Comparison of ENCODE assay signal across 8 cellular contexts in genomic region chr13:24995225-24995804, GRCh38.
DNase-seq lines count a peak whose midpoint lies in the region; ATAC-seq, FAIRE-seq and TF ChIP-seq lines count a peak whose summit lies in the region.

No MANE protein-coding gene starts in this region.

- H3K4me3 ChIP-seq in H7 (ENCODE audit: insufficient read depth, low read depth, low read length) (no peak overlapping the region), GM12878 (no peak overlapping the region)

- TF ChIP-seq RAD21 in GM12878 (IDR thresholded peaks at IDR 0.05; ENCODE audit: insufficient read depth, low read depth, low read length): peak; percentile 71

- H4K20me1 ChIP-seq in GM12878 (ENCODE audit: control insufficient read depth, insufficient read depth): no peaks in the 10 kb centered on the region

- no peak for TF ChIP-seq EP300 in GM12878 (IDR thresholded peaks at IDR 0.05; ENCODE audit: borderline replicate concordance in 1 of 2, control insufficient read depth in 1 of 2, low read depth in 2 of 2, low read length in 2 of 2)

- no peak overlapping the region for H2AFZ ChIP-seq in GM12878 (ENCODE audit: control insufficient read depth, low read depth, low read length)

- POLR2A ChIA-PET in GM12878 (lab: Charles Lee): no interaction called here

- CTCF ChIA-PET in GM12878 (lab: Yijun Ruan, JAX): interaction anchor here (0.7 to 3.2 kb wide), 44 partner anchors 8 to 453 kb away, joined by 3 to 29 read pairs (median 4); no protein-coding TSS in a partner anchor

- RAD21 ChIA-PET in GM12878 (lab: Charles Lee; ENCODE audit: unreplicated experiment): interaction anchor here (1.1 to 2.4 kb wide), 2 partner anchors 148 to 301 kb away, joined by 3 to 10 read pairs; no protein-coding TSS in a partner anchor

- peak; percentile 74 to 85 (median 76) for TF ChIP-seq CTCF in GM12878 (IDR thresholded peaks at IDR 0.05 in 2 of 3, conservative IDR thresholded peaks at IDR 0.05 in 1 of 3; ENCODE audit: control insufficient read depth in 2 of 3, extremely low read depth in 1 of 3, insufficient read depth in 1 of 3, low read depth in 3 of 3, low read length in 3 of 3)

- 9% methylated on average over 6 of the region's 6 CpGs for WGBS in GM12878 (ENCODE audit: insufficient coverage, insufficient replicate concordance, low lambda C conversion rate, missing lambda C conversion rate)

- ATAC-seq in GM12878 (peak; percentile 98), HG03135 (IDR thresholded peaks at IDR 0.05; ENCODE audit: unreplicated experiment) (no peak)

- H3K4me2 ChIP-seq in GM12878 (ENCODE audit: control insufficient read depth, insufficient read depth): no peak overlapping the region

- H3K27me3 ChIP-seq in H7 (ENCODE audit: control insufficient read depth, insufficient read depth, low read length) (no peaks in the 10 kb centered on the region), GM12878 (replicated peaks in 1 of 2; ENCODE audit: control insufficient read depth in 2 of 2, insufficient read depth in 2 of 2, low read length in 1 of 2) (no peaks in the 10 kb centered on the region)

- BruUV-seq in GM12878 (replicated peaks; lab: Mats Ljungman, UMichigan): no TSS peak

- H3K36me3 ChIP-seq in H7 (replicated peaks; ENCODE audit: control insufficient read depth, insufficient read depth, low read length) (no peaks in the 10 kb centered on the region), GM12878 (ENCODE audit: control insufficient read depth in 2 of 2, insufficient read depth in 2 of 2, low read length in 1 of 2) (no peaks in the 10 kb centered on the region)

- peak; percentile 80 for DNase-seq in DMS114 treated with DMSO at 0.1 percent for 48 hours (lab: John Stamatoyannopoulos, UW; ENCODE audit: unreplicated experiment)
- peak; percentile 82 for DNase-seq in H7
- DNase-seq in NCI-H2029 treated with DMSO at 0.1 percent for 48 hours (lab: John Stamatoyannopoulos, UW): peak; percentile 72
- peak; percentile 39 for DNase-seq in T follicular helper cell (ENCODE audit: low read depth)
- DNase-seq in GM12878 (ENCODE audit: low read depth, low spot score): no peak
- peak; percentile 68 for DNase-seq in iPS-NIHi11 (ENCODE audit: low spot score)
- DNase-seq in stimulated activated CD4-positive, alpha-beta T cell treated with anti-CD3 and anti-CD28 coated beads, Interleukin-1b, Interleukin-23, amount 100 ng/mL, for 48 hours: peak; percentile 61

- no peaks in the 10 kb centered on the region for H3K79me2 ChIP-seq in GM12878 (ENCODE audit: control insufficient read depth, insufficient read depth, low read length)

- no peak overlapping the region for H3K9ac ChIP-seq in GM12878 (ENCODE audit: control insufficient read depth, insufficient read depth, low read length)

- no peaks in the 10 kb centered on the region for H3K4me1 ChIP-seq in GM12878 (ENCODE audit: control insufficient read depth, insufficient read depth, low read length)

- no peak overlapping the region for H3K27ac ChIP-seq in GM12878 (ENCODE audit: control insufficient read depth, insufficient read depth)

- no peak for TF ChIP-seq POLR2A in GM12878 (IDR thresholded peaks at IDR 0.05; ENCODE audit: low read depth, low read length)

- no peaks in the 10 kb centered on the region for H3K9me3 ChIP-seq in GM12878 (replicated peaks; ENCODE audit: control insufficient read depth, insufficient read depth, low read length)

- in situ Hi-C loops in GM12878 (cut with MboI): no loop called here

- FAIRE-seq in GM12878 (lab: Jason Lieb, UNC): peak; percentile 90

- SMC1A ChIA-PET in GM12878 (lab: Charles Lee; ENCODE audit: uncharacterized antibody, unreplicated experiment): interaction anchor here (0.7 to 1.6 kb wide), 5 partner anchors 10 to 311 kb away, joined by 3 to 6 read pairs (median 4); no protein-coding TSS in a partner anchor

- intact Hi-C loops in GM12878 (cut with micrococcal nuclease; ENCODE audit: unreplicated experiment): loop anchor here (5.0 to 10.0 kb wide), 3 partner anchors 251 to 382 kb away; no protein-coding TSS in a partner anchor

TF ChIP-seq in GM12878, 131 proteins besides CTCF, POLR2A, EP300 and RAD21:
- TF ChIP-seq ASH2L (IDR thresholded peaks at IDR 0.05; ENCODE audit: borderline replicate concordance, low read depth) (no peak), SUPT20H (IDR thresholded peaks at IDR 0.05; ENCODE audit: borderline replicate concordance, control insufficient read depth, low read depth, low read length) (no peak), PBX3 (IDR thresholded peaks at IDR 0.05; ENCODE audit: insufficient replicate concordance, low read depth, low read length) (no peak), BRCA1 (IDR thresholded peaks at IDR 0.05; ENCODE audit: low read depth, low read length) (no peak), IKZF1 (conservative IDR thresholded peaks at IDR 0.05) (no peak), SMARCA5 (IDR thresholded peaks at IDR 0.05) (no peak), SPI1 (IDR thresholded peaks at IDR 0.05; ENCODE audit: borderline replicate concordance, insufficient read depth, low read depth, low read length) (no peak), PKNOX1 (IDR thresholded peaks at IDR 0.05) (no peak), MYC (IDR thresholded peaks at IDR 0.05; ENCODE audit: insufficient read depth, insufficient read length, insufficient replicate concordance, low read length, severe bottlenecking) (no peak), EED (IDR thresholded peaks at IDR 0.05; ENCODE audit: low read depth) (no peak), FOS (IDR thresholded peaks at IDR 0.05; ENCODE audit: borderline replicate concordance, extremely low read depth, insufficient read length) (no peak), RELB (IDR thresholded peaks at IDR 0.05; ENCODE audit: low read depth) (no peak), DPF2 (IDR thresholded peaks at IDR 0.05) (no peak), CHD2 (IDR thresholded peaks at IDR 0.05; ENCODE audit: borderline replicate concordance, low read depth, low read length) (no peak)
